8 cellular contexts compared by ENCODE assay signal in genomic region chr17:8056232-8056975, GRCh38. TPM values are rescaled to one million over a fixed set of nuclear protein-coding genes. Genes with fewer than 3 reads are reported as not detected.
DNase-seq lines count a peak whose midpoint lies in the region; ATAC-seq lines count a peak whose summit lies in the region.
"Had no signal": no experiment of that assay in that cellular context is flagged by ENCODE, and none has a peak within 500 bp of the region (broad histone marks: within the 10 kb centered on the region; RNA-seq: fewer than 3 reads in every experiment).

No MANE protein-coding gene starts in this region.

- CTCF ChIA-PET in activated naive CD4-positive, alpha-beta T cell treated with anti-CD3 and anti-CD28 coated beads, Interleukin-2, amount 10 ng/mL, durations not matched to agents 7 days and 5 days (lab: Charles Lee), result interaction anchor here (0.6 to 8.4 kb wide), 23 partner anchors 9 to 314 kb away, joined by 3 to 134 read pairs (median 3); partner anchors contain the start of genes CNTROB and RNF227

- H3K9me3 Mint-ChIP-seq in IgD-negative memory B cell, result no peaks in the 10 kb centered on the region
- H3K9me3 Mint-ChIP-seq in activated naive CD4-positive, alpha-beta T cell treated with anti-CD3 and anti-CD28 coated beads, Interleukin-2, amount 10 ng/mL, durations not matched to agents 7 days and 5 days, result no peaks in the 10 kb centered on the region
- H3K9me3 Mint-ChIP-seq in stimulated activated effector memory CD8-positive, alpha-beta T cell treated with anti-CD3 and anti-CD28 coated beads, Interleukin-12 subunit alpha, Interleukin-12 subunit beta, amount 100 ng/mL, for 72 hours, result no peaks in the 10 kb centered on the region

- H3K4me1 Mint-ChIP-seq in IgD-negative memory B cell, result peaks cover 13 to 29% (median 20%) of the 10 kb centered on the region in 3 donors
- H3K4me1 Mint-ChIP-seq in activated naive CD4-positive, alpha-beta T cell treated with anti-CD3 and anti-CD28 coated beads, Interleukin-2, amount 10 ng/mL, durations not matched to agents 7 days and 5 days, result peaks cover 15% of the 10 kb centered on the region
- peaks cover 21% of the 10 kb centered on the region for H3K4me1 Mint-ChIP-seq in stimulated activated effector memory CD8-positive, alpha-beta T cell treated with anti-CD3 and anti-CD28 coated beads, Interleukin-12 subunit alpha, Interleukin-12 subunit beta, amount 100 ng/mL, for 72 hours

- peak; percentile 47 for DNase-seq in activated naive CD4-positive, alpha-beta T cell treated with anti-CD3 and anti-CD28 coated beads, Interleukin-2, amount 10 ng/mL, durations not matched to agents 7 days and 5 days
- peak; percentile 98 for DNase-seq in iris pigment epithelial cell (ENCODE audit: low read depth)
- peak; percentile 31 to 77 for DNase-seq in stimulated activated effector memory CD8-positive, alpha-beta T cell treated with anti-CD3 and anti-CD28 coated beads, Interleukin-12 subunit alpha, Interleukin-12 subunit beta, amount 100 ng/mL, for 72 hours (ENCODE audit: low spot score in 2 of 2)
- no peak for DNase-seq in T-helper 9 cell

- peak; percentile 64 for ATAC-seq in GM18907 (IDR thresholded peaks at IDR 0.05; ENCODE audit: unreplicated experiment)
- peak; percentile 93 for ATAC-seq in stimulated activated effector memory CD8-positive, alpha-beta T cell treated with anti-CD3 and anti-CD28 coated beads, Interleukin-12 subunit alpha, Interleukin-12 subunit beta, amount 100 ng/mL, for 72 hours
- ATAC-seq in HG03045 (IDR thresholded peaks at IDR 0.05; ENCODE audit: unreplicated experiment), result no peak

- peaks cover 14% of the 10 kb centered on the region for H3K27me3 Mint-ChIP-seq in IgD-negative memory B cell
- H3K27me3 Mint-ChIP-seq in activated naive CD4-positive, alpha-beta T cell treated with anti-CD3 and anti-CD28 coated beads, Interleukin-2, amount 10 ng/mL, durations not matched to agents 7 days and 5 days, result peaks cover 62% of the 10 kb centered on the region

- H3K4me3 Mint-ChIP-seq in IgD-negative memory B cell, result peak overlapping the region in 2 of 4 donors; percentile 33 to 41
- H3K4me3 Mint-ChIP-seq in activated naive CD4-positive, alpha-beta T cell treated with anti-CD3 and anti-CD28 coated beads, Interleukin-2, amount 10 ng/mL, durations not matched to agents 7 days and 5 days, result no peak overlapping the region
- no peak overlapping the region for H3K4me3 Mint-ChIP-seq in stimulated activated effector memory CD8-positive, alpha-beta T cell treated with anti-CD3 and anti-CD28 coated beads, Interleukin-12 subunit alpha, Interleukin-12 subunit beta, amount 100 ng/mL, for 72 hours

- H3K36me3 Mint-ChIP-seq in IgD-negative memory B cell, result no peaks in the 10 kb centered on the region
- H3K36me3 Mint-ChIP-seq in activated naive CD4-positive, alpha-beta T cell treated with anti-CD3 and anti-CD28 coated beads, Interleukin-2, amount 10 ng/mL, durations not matched to agents 7 days and 5 days, result no peaks in the 10 kb centered on the region
- no peaks in the 10 kb centered on the region for H3K36me3 Mint-ChIP-seq in stimulated activated effector memory CD8-positive, alpha-beta T cell treated with anti-CD3 and anti-CD28 coated beads, Interleukin-12 subunit alpha, Interleukin-12 subunit beta, amount 100 ng/mL, for 72 hours

- H3K27ac Mint-ChIP-seq in IgD-negative memory B cell, result peak overlapping the region in 2 of 3 donors; percentile 30 to 51
- no peak overlapping the region for H3K27ac Mint-ChIP-seq in activated naive CD4-positive, alpha-beta T cell treated with anti-CD3 and anti-CD28 coated beads, Interleukin-2, amount 10 ng/mL, durations not matched to agents 7 days and 5 days
- no peak overlapping the region for H3K27ac Mint-ChIP-seq in stimulated activated effector memory CD8-positive, alpha-beta T cell treated with anti-CD3 and anti-CD28 coated beads, Interleukin-12 subunit alpha, Interleukin-12 subunit beta, amount 100 ng/mL, for 72 hours

RNA-seq across cellular contexts. Expression of gene ALOX15B, which starts 17.5 kb away (rescaled TPM):
- not detected for polyA plus RNA-seq in IgD-negative memory B cell
- polyA plus RNA-seq: neural cell had no signal

RNA-seq across cellular contexts. Expression of gene ALOX12B, which starts 31.1 kb away (rescaled TPM):
- 0.41 TPM for polyA plus RNA-seq in IgD-negative memory B cell

RNA-seq across cellular contexts. Expression of gene GUCY2D, which starts 54.0 kb away (rescaled TPM):
- 0.18 TPM for polyA plus RNA-seq in IgD-negative memory B cell

Comparison
In these comparisons a context has a peak if more than half of its experiments do, and no peak if none do; other contexts are left out.
1. H3K27ac Mint-ChIP-seq: peak in IgD-negative memory B cell (2 of 3); none in activated naive CD4-positive, alpha-beta T cell treated with anti-CD3 and anti-CD28 coated beads, Interleukin-2, amount 10 ng/mL, durations not matched to agents 7 days and 5 days (single experiment) and stimulated activated effector memory CD8-positive, alpha-beta T cell treated with anti-CD3 and anti-CD28 coated beads, Interleukin-12 subunit alpha, Interleukin-12 subunit beta, amount 100 ng/mL, for 72 hours (single experiment).